ENCODE assay signal across 8 cellular contexts in genomic region chr1:155591770-155592169, GRCh38. TPM values are rescaled to one million over a fixed set of nuclear protein-coding genes. Genes with fewer than 3 reads are reported as not detected.
DNase-seq lines count a peak whose midpoint lies in the region; ATAC-seq and TF ChIP-seq lines count a peak whose summit lies in the region.

No MANE protein-coding gene starts in this region.

- peak in 2 of 10 experiments; percentile 7 to 12 for DNase-seq in CD4-positive, alpha-beta T cell
- DNase-seq in GM13976 (ENCODE audit: low spot score) (peak; percentile 67), NCI-H2171 treated with DMSO at 0.1 percent for 48 hours (lab: John Stamatoyannopoulos, UW) (peak; percentile 75), WTC11 (ENCODE audit: low spot score) (no peak), glomerular endothelial cell (ENCODE audit: extremely low read depth, low read depth, low spot score) (peak; percentile 39), progenitor cell of endocrine pancreas (ENCODE audit: low spot score, unreplicated experiment) (no peak)
- DNase-seq in activated effector memory CD4-positive, alpha-beta T cell treated with Interleukin-2 at 50 U/mL for 16 hours, result no peak

- H3K27me3 ChIP-seq in CD4-positive, alpha-beta T cell (ENCODE audit: control insufficient read depth, insufficient read depth, low read length), result no peaks in the 10 kb centered on the region

- H3K4me3 Mint-ChIP-seq in CD4-positive, alpha-beta T cell, result no peak overlapping the region
- H3K4me3 Mint-ChIP-seq in WTC11, result no peak overlapping the region
- no peak overlapping the region for H3K4me3 Mint-ChIP-seq in progenitor cell of endocrine pancreas (ENCODE audit: low read depth)

- no peak overlapping the region for H3K27ac ChIP-seq in CD4-positive, alpha-beta T cell (ENCODE audit: low read depth, low read length)

- H3K36me3 Mint-ChIP-seq in CD4-positive, alpha-beta T cell (ENCODE audit: low read depth), result no peaks in the 10 kb centered on the region
- H3K36me3 Mint-ChIP-seq in WTC11, result no peaks in the 10 kb centered on the region
- no peaks in the 10 kb centered on the region for H3K36me3 Mint-ChIP-seq in progenitor cell of endocrine pancreas (ENCODE audit: insufficient read depth)

- ATAC-seq in CD4-positive, alpha-beta T cell (ENCODE audit: poor library complexity), result peak; percentile 72
- peak; percentile 58 for ATAC-seq in WTC11
- no peak for ATAC-seq in HG02852 (IDR thresholded peaks at IDR 0.05; ENCODE audit: unreplicated experiment)

- no peaks in the 10 kb centered on the region for H3K27me3 Mint-ChIP-seq in CD4-positive, alpha-beta T cell
- H3K27me3 Mint-ChIP-seq in WTC11 (ENCODE audit: low read depth), result no peaks in the 10 kb centered on the region
- no peaks in the 10 kb centered on the region for H3K27me3 Mint-ChIP-seq in progenitor cell of endocrine pancreas

- H3K9me3 Mint-ChIP-seq in CD4-positive, alpha-beta T cell, result no peaks in the 10 kb centered on the region
- no peaks in the 10 kb centered on the region for H3K9me3 Mint-ChIP-seq in WTC11
- H3K9me3 Mint-ChIP-seq in progenitor cell of endocrine pancreas (ENCODE audit: low read depth), result no peaks in the 10 kb centered on the region

- in situ Hi-C loops in GM13976 (cut with MboI; ENCODE audit: low sequenced_read_pairs, unreplicated experiment), result loop anchor here (25.0 kb wide), 1 partner anchor 254 kb away; no protein-coding TSS in a partner anchor

- H3K9me3 ChIP-seq in CD4-positive, alpha-beta T cell (ENCODE audit: control insufficient read depth, low read length), result no peaks in the 10 kb centered on the region

- POLR2A ChIA-PET in CD4-positive, alpha-beta T cell (lab: Charles Lee), result no interaction called here
- POLR2A ChIA-PET in WTC11 (lab: Charles Lee), result no interaction called here

- peak; percentile 63 for TF ChIP-seq CTCF in CD4-positive, alpha-beta T cell (IDR thresholded peaks at IDR 0.05)
- TF ChIP-seq CTCF in GM13976 (IDR thresholded peaks at IDR 0.05; ENCODE audit: borderline replicate concordance, control extremely low read depth, extremely low read depth, insufficient read depth, missing control alignments), result peak; percentile 48
- peak; percentile 40 for TF ChIP-seq CTCF in WTC11 (IDR thresholded peaks at IDR 0.05)
- peak; percentile 63 for TF ChIP-seq CTCF in progenitor cell of endocrine pancreas (IDR thresholded peaks at IDR 0.05; ENCODE audit: unreplicated experiment)

- H3K27ac Mint-ChIP-seq in CD4-positive, alpha-beta T cell, result no peak overlapping the region
- H3K27ac Mint-ChIP-seq in WTC11, result peak overlapping the region; percentile 68; the same call in 1 of the 2 replicates
- no peak overlapping the region for H3K27ac Mint-ChIP-seq in progenitor cell of endocrine pancreas

- CTCF ChIA-PET in CD4-positive, alpha-beta T cell (lab: Charles Lee), result interaction anchor here (0.7 to 1.5 kb wide), 3 partner anchors 205 to 341 kb away, joined by 3 to 7 read pairs (median 3); no protein-coding TSS in a partner anchor
- CTCF ChIA-PET in WTC11 (lab: Charles Lee), result no interaction called here

- peaks cover 5% of the 10 kb centered on the region for H3K4me1 Mint-ChIP-seq in CD4-positive, alpha-beta T cell (ENCODE audit: low read depth)
- H3K4me1 Mint-ChIP-seq in WTC11 (no peaks in the 10 kb centered on the region), progenitor cell of endocrine pancreas (ENCODE audit: low read depth) (no peaks in the 10 kb centered on the region)

- intact Hi-C loops in CD4-positive, alpha-beta T cell (cut with DNase I, micrococcal nuclease), result loop anchor here (1.0 to 10.0 kb wide), 6 partner anchors 237 to 497 kb away; partner anchors contain the start of gene RUSC1 (in 1 of the 2)

TF ChIP-seq in WTC11, 78 proteins besides CTCF, POLR2A, EP300 and RAD21:
- TF ChIP-seq IRF2 (CRISPR knock-in tag; IDR thresholded peaks at IDR 0.05; ENCODE audit: borderline replicate concordance, low read depth), result no peak
- TF ChIP-seq ZNF121 (CRISPR knock-in tag; IDR thresholded peaks at IDR 0.05), result 0 out of 2 replicates have a peak, but pooled peaks have one; percentile 72
TF ChIP-seq in WTC11: peak in this region for 1.

RNA-seq across cellular contexts. Expression of gene MSTO1, which starts 18.2 kb away (rescaled TPM):
- total RNA-seq in CD4-positive, alpha-beta T cell, result 10 to 100 TPM; 65.9 to 69.6 TPM
- 44.6 to 61.7 TPM (median 46.3 TPM) in 3 replicates for total RNA-seq in WTC11 (2021)
- 11.0 and 15.9 TPM in 2 replicates for total RNA-seq in glomerular endothelial cell
- total RNA-seq in progenitor cell of endocrine pancreas, result 53.4 and 62.1 TPM in 2 replicates

RNA-seq across cellular contexts. Expression of gene ASH1L, which starts 29.2 kb away (rescaled TPM):
- 10 to 100 TPM; 71.0 to 72.8 TPM for total RNA-seq in CD4-positive, alpha-beta T cell
- total RNA-seq in WTC11 (2021) (26.6 to 29.3 TPM (median 27.0 TPM) in 3 replicates), glomerular endothelial cell (16.4 and 26.6 TPM in 2 replicates), progenitor cell of endocrine pancreas (49.7 and 51.3 TPM in 2 replicates)

Comparison
In these comparisons a context has a peak if more than half of its experiments do, and no peak if none do; other contexts are left out.
1. DNase-seq: peak in GM13976 (single experiment), NCI-H2171 treated with DMSO at 0.1 percent for 48 hours (single experiment) and glomerular endothelial cell (single experiment); none in WTC11 (single experiment), progenitor cell of endocrine pancreas (single experiment) and activated effector memory CD4-positive, alpha-beta T cell treated with Interleukin-2 at 50 U/mL for 16 hours (single experiment).
2. Peak in every context shown above with its lines, with median percentiles within 50 percentile points of each other: CTCF ChIP-seq.